8 cellular contexts compared by ENCODE assay signal in the genomic region with DNA sequence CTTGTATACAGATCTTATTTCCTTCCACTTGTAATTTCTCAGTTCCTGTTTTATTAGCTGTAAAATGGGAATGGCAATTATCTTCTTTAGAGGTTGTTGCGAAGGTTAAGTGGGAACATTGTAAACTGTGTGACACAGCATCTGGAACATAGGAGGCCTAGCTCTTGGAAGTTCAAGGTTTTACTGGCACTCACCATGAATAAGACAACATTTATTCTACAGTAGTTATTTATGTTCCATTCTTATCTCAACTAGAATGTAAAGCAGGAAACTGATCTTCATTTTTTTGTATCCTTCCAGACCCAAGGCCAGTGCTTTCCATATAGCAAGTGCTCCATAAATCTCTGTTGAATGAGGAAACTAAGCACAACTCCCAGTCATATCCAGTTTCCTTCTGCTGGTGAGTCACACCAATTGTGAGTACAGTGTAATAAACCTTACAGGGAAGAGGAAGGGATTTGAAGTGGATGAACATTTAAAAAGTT. TPM values are rescaled to one million over a fixed set of nuclear protein-coding genes. Genes with fewer than 3 reads are reported as not detected.
DNase-seq lines count a peak whose midpoint lies in the region; ATAC-seq and TF ChIP-seq lines count a peak whose summit lies in the region.

No MANE protein-coding gene starts in this region.

- no peaks in the 10 kb centered on the region for H3K9me3 ChIP-seq in KOPT-K1 (ENCODE audit: insufficient read depth, low read length, poor library complexity, severe bottlenecking)
- H3K9me3 ChIP-seq in adrenal gland (replicated peaks in 1 of 3): no peaks in the 10 kb centered on the region
- H3K9me3 ChIP-seq in upper lobe of right lung: no peaks in the 10 kb centered on the region

- H3K27ac ChIP-seq in KOPT-K1 (ENCODE audit: low read depth, low read length, poor library complexity, severe bottlenecking) (peak overlapping the region; percentile 75), adrenal gland (peak overlapping the region in 3 of 5 donors; percentile 95 to 99 (median 96)), upper lobe of right lung (peak overlapping the region; percentile 96)

- peak in 1 of 2 donors; percentile 59 for TF ChIP-seq POLR2A in adrenal gland (IDR thresholded peaks at IDR 0.05)

- H3K27me3 ChIP-seq in adrenal gland (no peaks in the 10 kb centered on the region), upper lobe of right lung (no peaks in the 10 kb centered on the region)

- intact Hi-C loops in adrenal gland (cut with DNase I) (no loop called here), upper lobe of right lung (cut with DNase I) (no loop called here)

- DNase-seq in Caki2 (ENCODE audit: low read depth) (peak; percentile 60), adrenal gland (peak in 2 of 7 donors; percentile 21 to 26), kidney tubule cell (ENCODE audit: low spot score) (peak; percentile 87), upper lobe of right lung (no peak), cerebellar cortex (ENCODE audit: low spot score) (no peak)
- no peak for DNase-seq in stimulated activated naive CD4-positive, alpha-beta T cell treated with Interleukin-2 at 50 U/mL for 16 hours (lab: John Stamatoyannopoulos, UW)

- in situ Hi-C loops in Caki2 (cut with HindIII; ENCODE audit: low pct_unique_long_range_greater_than_20kb, low sequenced_read_pairs): no loop called here

- H3K4me3 ChIP-seq in adrenal gland (peak overlapping the region in 1 of 4 donors; percentile 83), upper lobe of right lung (peak overlapping the region; percentile 82)

- H3K36me3 ChIP-seq in KOPT-K1 (ENCODE audit: insufficient read depth, low read length): peaks cover 33% of the 10 kb centered on the region
- H3K36me3 ChIP-seq in adrenal gland (replicated peaks in 1 of 2): peaks cover 0 to 10% of the 10 kb centered on the region in 2 donors
- H3K36me3 ChIP-seq in upper lobe of right lung: peaks cover 27% of the 10 kb centered on the region

- 13 to 22% (median 18%) methylated on average over 1 of the region's 1 CpG for WGBS in adrenal gland, 4 donors

- TF ChIP-seq CTCF in adrenal gland (IDR thresholded peaks at IDR 0.05) (no peak), upper lobe of right lung (IDR thresholded peaks at IDR 0.05) (no peak)

- no peak for ATAC-seq in upper lobe of right lung
- ATAC-seq in GM19463 (IDR thresholded peaks at IDR 0.05; ENCODE audit: unreplicated experiment): no peak

- peaks cover 12 to 33% of the 10 kb centered on the region in 2 donors for H3K4me1 ChIP-seq in adrenal gland (replicated peaks in 1 of 2)
- peaks cover 36% of the 10 kb centered on the region for H3K4me1 ChIP-seq in upper lobe of right lung

RNA-seq across cellular contexts. Expression of a gene that starts 1.4 kb away (rescaled TPM):
- total RNA-seq in Caki2 (2014; rRNA removed; shearing (Covaris generic); ENCODE audit: low replicate concordance): 7.4 and 11.3 TPM in 2 replicates
- total RNA-seq in adrenal gland (10 to 100 TPM; 12.3 to 29.8 (median 21.9) TPM), upper lobe of right lung (25.9 TPM)
- polyA plus RNA-seq in adrenal gland: 10 to 100 TPM in 1 of 3 donors, 1 to 10 TPM in 2; 5.5 to 17.8 (median 5.6) TPM

RNA-seq across cellular contexts. Expression of a gene that starts 15.5 kb away (rescaled TPM):
- total RNA-seq in Caki2 (2014; rRNA removed; shearing (Covaris generic); ENCODE audit: low replicate concordance): 8.0 and 32.7 TPM in 2 replicates
- total RNA-seq in adrenal gland (10 to 100 TPM in 7 of 8 donors, 1 to 10 TPM in 1; 6.5 to 21.0 (median 17.8) TPM), upper lobe of right lung (22.5 TPM)
- polyA plus RNA-seq in adrenal gland: 10 to 100 TPM; 18.0 to 29.1 (median 22.8) TPM

Comparison
In these comparisons a context has a peak if more than half of its experiments do, and no peak if none do; other contexts are left out.
1. DNase-seq: peak in Caki2 (single experiment) and kidney tubule cell (single experiment); none in upper lobe of right lung (single experiment), cerebellar cortex (single experiment) and stimulated activated naive CD4-positive, alpha-beta T cell treated with Interleukin-2 at 50 U/mL for 16 hours (single experiment).
2. Peak in every context shown above with its lines, with median percentiles within 50 percentile points of each other: H3K27ac ChIP-seq.